13 cellular contexts compared by ENCODE assay signal in genomic region chr1:220824031-220824989, GRCh38.
"Had no signal": no experiment of that assay in that cellular context is flagged by ENCODE, and none has a peak within 500 bp of the region (broad histone marks: within the 10 kb centered on the region; RNA-seq: fewer than 3 reads in every experiment).

No MANE protein-coding gene starts in this region.

- H3K27me3 ChIP-seq: cardiac muscle cell, gastrocnemius medialis, neutrophil had no signal

- H3K4me3 ChIP-seq: cardiac muscle cell, gastrocnemius medialis, lung had no signal

- DNase-seq: activated CD4-positive, alpha-beta T cell treated with anti-CD3 and anti-CD28 coated beads for 1 hour; activated CD8-positive, alpha-beta memory T cell treated with anti-CD3 and anti-CD28 coated beads, Interleukin-2, amount 50 U/mL, for 4 hours; activated CD8-positive, alpha-beta T cell treated with anti-CD3 and anti-CD28 coated beads for 36 hours; activated naive CD8-positive, alpha-beta T cell treated with anti-CD3 and anti-CD28 coated beads, Interleukin-2, amount 10 ng/mL, durations not matched to agents 7 days and 5 days; aorta; gastrocnemius medialis; kidney; naive thymus-derived CD4-positive, alpha-beta T cell; stimulated activated CD4-positive, alpha-beta T cell treated with anti-CD3 and anti-CD28 coated beads, Interleukin-4, amount 100 ng/mL, for 24 hours; T-helper 9 cell had no signal

- H3K27ac ChIP-seq: cardiac muscle cell, gastrocnemius medialis, neutrophil had no signal

- H3K36me3 ChIP-seq: cardiac muscle cell, gastrocnemius medialis had no signal

- ATAC-seq: activated CD8-positive, alpha-beta T cell treated with anti-CD3 and anti-CD28 coated beads for 36 hours; gastrocnemius medialis; naive thymus-derived CD4-positive, alpha-beta T cell had no signal
